2 cellular contexts compared by ENCODE assay signal in the genomic region with DNA sequence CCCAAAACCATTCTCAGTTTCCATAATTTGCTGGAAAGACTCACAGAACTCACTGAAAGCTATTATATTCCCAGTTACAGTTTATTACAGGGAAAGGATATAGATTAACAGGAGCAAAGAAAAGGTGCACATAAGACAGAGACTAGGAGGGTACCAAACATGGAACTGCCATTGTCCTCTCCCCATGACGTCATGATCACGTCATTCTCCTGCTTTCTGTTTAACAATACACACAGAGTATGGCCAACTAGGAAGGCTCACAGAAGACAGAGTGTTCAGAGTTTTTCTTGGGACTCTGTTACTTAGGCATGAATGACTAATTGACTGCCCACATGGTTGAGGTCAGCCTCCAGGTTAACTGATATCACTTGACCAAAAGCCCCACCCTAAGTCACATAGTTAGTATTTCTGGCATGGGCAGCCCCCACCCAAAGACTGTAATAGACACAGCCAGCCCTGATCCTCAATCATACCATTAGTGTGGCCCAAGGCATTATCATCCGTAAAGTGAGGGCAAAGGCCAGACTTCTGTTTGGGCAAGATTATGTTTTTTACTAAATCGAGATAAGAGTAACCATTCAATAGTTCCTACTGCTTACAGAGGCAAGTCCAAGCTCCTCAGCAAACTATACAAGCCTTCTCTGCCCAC.
A peak's percentile ranks its signal among the peaks of the same experiment; 100 is the strongest.
TF ChIP-seq lines count a peak whose summit lies in the region.

No MANE protein-coding gene starts in this region.

TF ChIP-seq in GM12891, 5 proteins besides CTCF, POLR2A, EP300 and RAD21:
- TF ChIP-seq PAX5 (IDR thresholded peaks at IDR 0.05; ENCODE audit: insufficient read depth, low read length, severe bottlenecking) (no peak), SPI1 (IDR thresholded peaks at IDR 0.05; ENCODE audit: low read depth, low read length) (no peak), TAF1 (IDR thresholded peaks at IDR 0.05; ENCODE audit: low read depth, low read length) (no peak), POLR2AphosphoS5 (IDR thresholded peaks at IDR 0.05; ENCODE audit: low read depth, low read length) (no peak), POU2F2 (IDR thresholded peaks at IDR 0.05; ENCODE audit: low read depth, low read length) (no peak)

TF ChIP-seq in K562, 482 proteins besides CTCF, POLR2A, EP300 and RAD21 (continues in another document):
- TF ChIP-seq SAP30 (IDR thresholded peaks at IDR 0.05; ENCODE audit: borderline replicate concordance, insufficient read depth, low read depth, low read length, poor library complexity, severe bottlenecking) (no peak), BHLHE40 (IDR thresholded peaks at IDR 0.05; ENCODE audit: low read length) (no peak), CBFA2T3 (IDR thresholded peaks at IDR 0.05) (peak; percentile 75), ZNF655 (CRISPR knock-in tag; IDR thresholded peaks at IDR 0.05) (no peak), NEUROD1 (IDR thresholded peaks at IDR 0.05; ENCODE audit: borderline replicate concordance, low read depth, low read length, partially characterized antibody) (no peak), RFX5 (IDR thresholded peaks at IDR 0.05; ENCODE audit: low read depth, low read length) (no peak), ZNF134 (CRISPR knock-in tag; conservative IDR thresholded peaks at IDR 0.05) (no peak), DACH1 (IDR thresholded peaks at IDR 0.05; ENCODE audit: partially characterized antibody) (no peak), MEIS2 (IDR thresholded peaks at IDR 0.05; ENCODE audit: partially characterized antibody) (peak; percentile 38), PTBP1 (IDR thresholded peaks at IDR 0.05; ENCODE audit: low read depth, low read length) (no peak), MCM5 (IDR thresholded peaks at IDR 0.05; ENCODE audit: low read depth) (no peak), ARHGAP35 (IDR thresholded peaks at IDR 0.05; ENCODE audit: partially characterized antibody) (no peak), RBM34 (IDR thresholded peaks at IDR 0.05; ENCODE audit: borderline replicate concordance, insufficient read depth, low read length) (no peak), MYBL2 (IDR thresholded peaks at IDR 0.05; ENCODE audit: low read depth) (no peak), MYBL2 (CRISPR knock-in tag; IDR thresholded peaks at IDR 0.05; ENCODE audit: borderline replicate concordance) (no peak), DPF2 (IDR thresholded peaks at IDR 0.05) (no peak), ZNF507 (tag; conservative IDR thresholded peaks at IDR 0.05) (no peak), SIN3A (IDR thresholded peaks at IDR 0.05; ENCODE audit: borderline replicate concordance in 2 of 2, control insufficient read depth in 1 of 2, low read depth in 2 of 2, low read length in 2 of 2) (no peak), ZSCAN29 (IDR thresholded peaks at IDR 0.05) (no peak), TAF1 (IDR thresholded peaks at IDR 0.05; ENCODE audit: control insufficient read depth, extremely low read depth, insufficient read depth, low read length, severe bottlenecking) (no peak), PHF8 (IDR thresholded peaks at IDR 0.05; ENCODE audit: borderline replicate concordance, low read length) (no peak), HDAC3 (IDR thresholded peaks at IDR 0.05; ENCODE audit: borderline replicate concordance, partially characterized antibody) (no peak), HDAC2 (IDR thresholded peaks at IDR 0.05) (no peak), CHD2 (IDR thresholded peaks at IDR 0.05; ENCODE audit: low read depth, low read length) (no peak), ZNF146 (CRISPR knock-in tag; IDR thresholded peaks at IDR 0.05; ENCODE audit: unreplicated experiment) (no peak), E4F1 (CRISPR knock-in tag; IDR thresholded peaks at IDR 0.05; ENCODE audit: borderline replicate concordance) (no peak), ZNF347 (CRISPR knock-in tag; IDR thresholded peaks at IDR 0.05; ENCODE audit: low read depth) (no peak), ZFP30 (CRISPR knock-in tag; IDR thresholded peaks at IDR 0.05; ENCODE audit: borderline replicate concordance) (no peak), SMARCC2 (IDR thresholded peaks at IDR 0.05; ENCODE audit: low read depth) (no peak)
- TF ChIP-seq, protein P1, sequence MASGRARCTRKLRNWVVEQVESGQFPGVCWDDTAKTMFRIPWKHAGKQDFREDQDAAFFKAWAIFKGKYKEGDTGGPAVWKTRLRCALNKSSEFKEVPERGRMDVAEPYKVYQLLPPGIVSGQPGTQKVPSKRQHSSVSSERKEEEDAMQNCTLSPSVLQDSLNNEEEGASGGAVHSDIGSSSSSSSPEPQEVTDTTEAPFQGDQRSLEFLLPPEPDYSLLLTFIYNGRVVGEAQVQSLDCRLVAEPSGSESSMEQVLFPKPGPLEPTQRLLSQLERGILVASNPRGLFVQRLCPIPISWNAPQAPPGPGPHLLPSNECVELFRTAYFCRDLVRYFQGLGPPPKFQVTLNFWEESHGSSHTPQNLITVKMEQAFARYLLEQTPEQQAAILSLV (tag; IDR thresholded peaks at IDR 0.05): no peak
- TF ChIP-seq, protein P2, sequence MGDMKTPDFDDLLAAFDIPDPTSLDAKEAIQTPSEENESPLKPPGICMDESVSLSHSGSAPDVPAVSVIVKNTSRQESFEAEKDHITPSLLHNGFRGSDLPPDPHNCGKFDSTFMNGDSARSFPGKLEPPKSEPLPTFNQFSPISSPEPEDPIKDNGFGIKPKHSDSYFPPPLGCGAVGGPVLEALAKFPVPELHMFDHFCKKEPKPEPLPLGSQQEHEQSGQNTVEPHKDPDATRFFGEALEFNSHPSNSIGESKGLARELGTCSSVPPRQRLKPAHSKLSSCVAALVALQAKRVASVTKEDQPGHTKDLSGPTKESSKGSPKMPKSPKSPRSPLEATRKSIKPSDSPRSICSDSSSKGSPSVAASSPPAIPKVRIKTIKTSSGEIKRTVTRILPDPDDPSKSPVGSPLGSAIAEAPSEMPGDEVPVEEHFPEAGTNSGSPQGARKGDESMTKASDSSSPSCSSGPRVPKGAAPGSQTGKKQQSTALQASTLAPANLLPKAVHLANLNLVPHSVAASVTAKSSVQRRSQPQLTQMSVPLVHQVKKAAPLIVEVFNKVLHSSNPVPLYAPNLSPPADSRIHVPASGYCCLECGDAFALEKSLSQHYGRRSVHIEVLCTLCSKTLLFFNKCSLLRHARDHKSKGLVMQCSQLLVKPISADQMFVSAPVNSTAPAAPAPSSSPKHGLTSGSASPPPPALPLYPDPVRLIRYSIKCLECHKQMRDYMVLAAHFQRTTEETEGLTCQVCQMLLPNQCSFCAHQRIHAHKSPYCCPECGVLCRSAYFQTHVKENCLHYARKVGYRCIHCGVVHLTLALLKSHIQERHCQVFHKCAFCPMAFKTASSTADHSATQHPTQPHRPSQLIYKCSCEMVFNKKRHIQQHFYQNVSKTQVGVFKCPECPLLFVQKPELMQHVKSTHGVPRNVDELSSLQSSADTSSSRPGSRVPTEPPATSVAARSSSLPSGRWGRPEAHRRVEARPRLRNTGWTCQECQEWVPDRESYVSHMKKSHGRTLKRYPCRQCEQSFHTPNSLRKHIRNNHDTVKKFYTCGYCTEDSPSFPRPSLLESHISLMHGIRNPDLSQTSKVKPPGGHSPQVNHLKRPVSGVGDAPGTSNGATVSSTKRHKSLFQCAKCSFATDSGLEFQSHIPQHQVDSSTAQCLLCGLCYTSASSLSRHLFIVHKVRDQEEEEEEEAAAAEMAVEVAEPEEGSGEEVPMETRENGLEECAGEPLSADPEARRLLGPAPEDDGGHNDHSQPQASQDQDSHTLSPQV (IDR thresholded peaks at IDR 0.05): 0 out of 2 replicates have a peak, but pooled peaks have one; percentile 27
- TF ChIP-seq, protein P3, sequence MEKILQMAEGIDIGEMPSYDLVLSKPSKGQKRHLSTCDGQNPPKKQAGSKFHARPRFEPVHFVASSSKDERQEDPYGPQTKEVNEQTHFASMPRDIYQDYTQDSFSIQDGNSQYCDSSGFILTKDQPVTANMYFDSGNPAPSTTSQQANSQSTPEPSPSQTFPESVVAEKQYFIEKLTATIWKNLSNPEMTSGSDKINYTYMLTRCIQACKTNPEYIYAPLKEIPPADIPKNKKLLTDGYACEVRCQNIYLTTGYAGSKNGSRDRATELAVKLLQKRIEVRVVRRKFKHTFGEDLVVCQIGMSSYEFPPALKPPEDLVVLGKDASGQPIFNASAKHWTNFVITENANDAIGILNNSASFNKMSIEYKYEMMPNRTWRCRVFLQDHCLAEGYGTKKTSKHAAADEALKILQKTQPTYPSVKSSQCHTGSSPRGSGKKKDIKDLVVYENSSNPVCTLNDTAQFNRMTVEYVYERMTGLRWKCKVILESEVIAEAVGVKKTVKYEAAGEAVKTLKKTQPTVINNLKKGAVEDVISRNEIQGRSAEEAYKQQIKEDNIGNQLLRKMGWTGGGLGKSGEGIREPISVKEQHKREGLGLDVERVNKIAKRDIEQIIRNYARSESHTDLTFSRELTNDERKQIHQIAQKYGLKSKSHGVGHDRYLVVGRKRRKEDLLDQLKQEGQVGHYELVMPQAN (IDR thresholded peaks at IDR 0.05; ENCODE audit: borderline replicate concordance): no peak
- TF ChIP-seq, protein P4, sequence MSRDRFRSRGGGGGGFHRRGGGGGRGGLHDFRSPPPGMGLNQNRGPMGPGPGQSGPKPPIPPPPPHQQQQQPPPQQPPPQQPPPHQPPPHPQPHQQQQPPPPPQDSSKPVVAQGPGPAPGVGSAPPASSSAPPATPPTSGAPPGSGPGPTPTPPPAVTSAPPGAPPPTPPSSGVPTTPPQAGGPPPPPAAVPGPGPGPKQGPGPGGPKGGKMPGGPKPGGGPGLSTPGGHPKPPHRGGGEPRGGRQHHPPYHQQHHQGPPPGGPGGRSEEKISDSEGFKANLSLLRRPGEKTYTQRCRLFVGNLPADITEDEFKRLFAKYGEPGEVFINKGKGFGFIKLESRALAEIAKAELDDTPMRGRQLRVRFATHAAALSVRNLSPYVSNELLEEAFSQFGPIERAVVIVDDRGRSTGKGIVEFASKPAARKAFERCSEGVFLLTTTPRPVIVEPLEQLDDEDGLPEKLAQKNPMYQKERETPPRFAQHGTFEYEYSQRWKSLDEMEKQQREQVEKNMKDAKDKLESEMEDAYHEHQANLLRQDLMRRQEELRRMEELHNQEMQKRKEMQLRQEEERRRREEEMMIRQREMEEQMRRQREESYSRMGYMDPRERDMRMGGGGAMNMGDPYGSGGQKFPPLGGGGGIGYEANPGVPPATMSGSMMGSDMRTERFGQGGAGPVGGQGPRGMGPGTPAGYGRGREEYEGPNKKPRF (IDR thresholded peaks at IDR 0.05; ENCODE audit: low read depth, low read length): no peak
- TF ChIP-seq, protein P5, sequence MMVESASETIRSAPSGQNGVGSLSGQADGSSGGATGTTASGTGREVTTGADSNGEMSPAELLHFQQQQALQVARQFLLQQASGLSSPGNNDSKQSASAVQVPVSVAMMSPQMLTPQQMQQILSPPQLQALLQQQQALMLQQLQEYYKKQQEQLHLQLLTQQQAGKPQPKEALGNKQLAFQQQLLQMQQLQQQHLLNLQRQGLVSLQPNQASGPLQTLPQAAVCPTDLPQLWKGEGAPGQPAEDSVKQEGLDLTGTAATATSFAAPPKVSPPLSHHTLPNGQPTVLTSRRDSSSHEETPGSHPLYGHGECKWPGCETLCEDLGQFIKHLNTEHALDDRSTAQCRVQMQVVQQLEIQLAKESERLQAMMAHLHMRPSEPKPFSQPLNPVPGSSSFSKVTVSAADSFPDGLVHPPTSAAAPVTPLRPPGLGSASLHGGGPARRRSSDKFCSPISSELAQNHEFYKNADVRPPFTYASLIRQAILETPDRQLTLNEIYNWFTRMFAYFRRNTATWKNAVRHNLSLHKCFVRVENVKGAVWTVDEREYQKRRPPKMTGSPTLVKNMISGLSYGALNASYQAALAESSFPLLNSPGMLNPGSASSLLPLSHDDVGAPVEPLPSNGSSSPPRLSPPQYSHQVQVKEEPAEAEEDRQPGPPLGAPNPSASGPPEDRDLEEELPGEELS (CRISPR knock-in tag; IDR thresholded peaks at IDR 0.05; ENCODE audit: borderline replicate concordance): no peak
